ENCODE assay signal across 8 cellular contexts in genomic region chr5:91384671-91385430, GRCh38. TPM values are rescaled to one million over a fixed set of nuclear protein-coding genes. Genes with fewer than 3 reads are reported as not detected.
DNase-seq lines count a peak whose midpoint lies in the region; ATAC-seq, FAIRE-seq and TF ChIP-seq lines count a peak whose summit lies in the region.

No MANE protein-coding gene starts in this region.

- H3K36me3 Mint-ChIP-seq in T-helper 17 cell (ENCODE audit: low read depth): peaks cover under 1% of the 10 kb centered on the region

- TF ChIP-seq CTCF in vagina (IDR thresholded peaks at IDR 0.05): peak; percentile 88 to 99 (median 98)

- no peak for TF ChIP-seq POLR2A in vagina (IDR thresholded peaks at IDR 0.05)

- peaks cover 16% of the 10 kb centered on the region for H3K4me1 Mint-ChIP-seq in T-helper 17 cell

- no peaks in the 10 kb centered on the region for H3K27me3 Mint-ChIP-seq in T-helper 17 cell

- FAIRE-seq in A204.1 (lab: Jason Lieb, UNC): peak; percentile 99

- no peaks in the 10 kb centered on the region for H3K9me3 ChIP-seq in T-helper 17 cell (ENCODE audit: control insufficient read depth, low read length, poor library complexity, severe bottlenecking)
- H3K9me3 ChIP-seq in endocrine pancreas (ENCODE audit: control insufficient read depth, low read length): no peaks in the 10 kb centered on the region
- no peaks in the 10 kb centered on the region for H3K9me3 ChIP-seq in vagina

- no peaks in the 10 kb centered on the region for H3K4me1 ChIP-seq in endocrine pancreas (ENCODE audit: control insufficient read depth, insufficient read depth, low read length)
- peaks cover 9% of the 10 kb centered on the region for H3K4me1 ChIP-seq in vagina

- intact Hi-C loops in vagina (cut with DNase I): loop anchor here (5.0 to 10.0 kb wide), 4 partner anchors 103 to 450 kb away; no protein-coding TSS in a partner anchor

- H3K9ac ChIP-seq in endocrine pancreas (ENCODE audit: control insufficient read depth, insufficient read depth, low read length): no peak overlapping the region

- H3K27me3 ChIP-seq in endocrine pancreas (ENCODE audit: control insufficient read depth, insufficient read depth, low read length) (no peaks in the 10 kb centered on the region), vagina (no peaks in the 10 kb centered on the region)

- H3K27ac ChIP-seq in vagina: peak overlapping the region; percentile 100

- H3K27ac Mint-ChIP-seq in T-helper 17 cell: peak overlapping the region; percentile 100

- peak overlapping the region; percentile 98 for H3K4me3 Mint-ChIP-seq in T-helper 17 cell

- peak overlapping the region; percentile 77 for H3K4me3 ChIP-seq in endocrine pancreas (ENCODE audit: control insufficient read depth, insufficient read depth, low read length)
- H3K4me3 ChIP-seq in vagina: peak overlapping the region in 1 of 2 donors; percentile 62

- DNase-seq in GM03348 (ENCODE audit: low spot score): peak; percentile 79
- DNase-seq in NCI-H1930 (lab: John Stamatoyannopoulos, UW): peak; percentile 62 to 81
- peak in 1 of 3 donors; percentile 7 for DNase-seq in T-helper 17 cell
- DNase-seq in middle frontal gyrus (ENCODE audit: extremely low spot score, low spot score): peak; percentile 78
- DNase-seq in vagina (ENCODE audit: extremely low spot score in 2 of 2): no peak

- no peaks in the 10 kb centered on the region for H3K36me3 ChIP-seq in endocrine pancreas (ENCODE audit: control insufficient read depth, insufficient read depth, low read length)
- no peaks in the 10 kb centered on the region for H3K36me3 ChIP-seq in vagina

- peak; percentile 11 for ATAC-seq in HG02938 (IDR thresholded peaks at IDR 0.05; ENCODE audit: unreplicated experiment)
- ATAC-seq in T-helper 17 cell: no peak

RNA-seq across cellular contexts. Expression of gene ARRDC3, which starts 1.7 kb away (rescaled TPM):
- total RNA-seq in T-helper 17 cell (100 to 1,000 TPM; 173 to 200 TPM), vagina (26.3 TPM)

Comparison
In these comparisons a context has a peak if more than half of its experiments do, and no peak if none do; other contexts are left out.
1. DNase-seq: peak in GM03348 (single experiment), NCI-H1930 (2 of 2) and middle frontal gyrus (single experiment); none in vagina (0 of 2).